22 cellular contexts compared by ENCODE assay signal in genomic region chr1:108960719-108961118, GRCh38. TPM values are rescaled to one million over a fixed set of nuclear protein-coding genes. Genes with fewer than 3 reads are reported as not detected.
DNase-seq lines count a peak whose midpoint lies in the region; ATAC-seq and TF ChIP-seq lines count a peak whose summit lies in the region.
"Had no signal": no experiment of that assay in that cellular context is flagged by ENCODE, and none has a peak within 500 bp of the region (broad histone marks: within the 10 kb centered on the region; RNA-seq: fewer than 3 reads in every experiment).

No MANE protein-coding gene starts in this region.

- H3K4me1 Mint-ChIP-seq in activated naive CD8-positive, alpha-beta T cell (ENCODE audit: low read depth), result peaks cover 53% of the 10 kb centered on the region
- H3K4me1 Mint-ChIP-seq in activated naive CD8-positive, alpha-beta T cell treated with anti-CD3 and anti-CD28 coated beads for 36 hours, result peaks cover 46% of the 10 kb centered on the region
- H3K4me1 Mint-ChIP-seq in activated B cell treated with CpG ODN at 0.5 μM for 24 hours (peaks cover 42% of the 10 kb centered on the region), neural crest cell (peaks cover 32% of the 10 kb centered on the region)

- no peak overlapping the region for H3K27ac ChIP-seq in HEK293 (ENCODE audit: extremely low read depth, low read depth, low read length)
- H3K27ac ChIP-seq: Peyer's patch, SJCRH30 had no signal

- no peaks in the 10 kb centered on the region for H3K9me3 ChIP-seq in HEK293 (ENCODE audit: control insufficient read depth, insufficient read depth, low read depth, low read length)
- H3K9me3 ChIP-seq: Peyer's patch, SJCRH30 had no signal

- peaks cover 3 to 25% of the 10 kb centered on the region in 2 experiments; a peak in 2 of 3 replicates for H3K36me3 ChIP-seq in HEK293 (ENCODE audit: control insufficient read depth in 2 of 2, insufficient read depth in 1 of 2, low read length in 2 of 2)
- H3K36me3 ChIP-seq: SJCRH30 had no signal

- H3K4me3 Mint-ChIP-seq in activated naive CD8-positive, alpha-beta T cell, result peak overlapping the region; percentile 18
- no peak overlapping the region for H3K4me3 Mint-ChIP-seq in activated naive CD8-positive, alpha-beta T cell treated with anti-CD3 and anti-CD28 coated beads for 36 hours
- peak overlapping the region; percentile 36 for H3K4me3 Mint-ChIP-seq in activated B cell treated with CpG ODN at 0.5 μM for 24 hours
- H3K4me3 Mint-ChIP-seq in neural crest cell, result peak overlapping the region; percentile 35
- H3K4me3 Mint-ChIP-seq: HFFc6 had no signal

- ATAC-seq in activated B cell treated with CpG ODN at 0.5 μM for 24 hours (ENCODE audit: low read depth) (no peak), GM18907 (IDR thresholded peaks at IDR 0.05; ENCODE audit: unreplicated experiment) (no peak)

- H3K36me3 Mint-ChIP-seq in activated naive CD8-positive, alpha-beta T cell, result peaks cover 18% of the 10 kb centered on the region
- peaks cover 31% of the 10 kb centered on the region for H3K36me3 Mint-ChIP-seq in activated naive CD8-positive, alpha-beta T cell treated with anti-CD3 and anti-CD28 coated beads for 36 hours
- H3K36me3 Mint-ChIP-seq in activated B cell treated with CpG ODN at 0.5 μM for 24 hours (ENCODE audit: low read depth) (peaks cover 30% of the 10 kb centered on the region), neural crest cell (ENCODE audit: low read depth) (peaks cover 6% of the 10 kb centered on the region)

- POLR2A ChIA-PET in HEK293 (lab: Yijun Ruan, JAX), result interaction anchor here (0.9 kb wide), 1 partner anchor 82 kb away, joined by 3 read pairs; the partner anchor contains the start of gene WDR47
- POLR2A ChIA-PET in activated B cell treated with CpG ODN at 0.5 μM for 24 hours (lab: Charles Lee), result interaction anchor here (0.5 to 3.1 kb wide), 3 partner anchors 77 to 300 kb away, joined by 3 to 40 read pairs (median 4); partner anchors contain the start of gene HENMT1

- intact Hi-C loops in activated B cell treated with CpG ODN at 0.5 μM for 24 hours (cut with micrococcal nuclease), result loop anchor here (5.0 kb wide), 1 partner anchor 1377 kb away; the partner anchor contains the start of gene RBM15

- no peak overlapping the region for H3K4me3 ChIP-seq in HEK293 (ENCODE audit: low read depth, low read length)
- H3K4me3 ChIP-seq: Peyer's patch, SJCRH30 had no signal

- CTCF ChIA-PET in HEK293 (lab: Yijun Ruan, JAX) (no interaction called here), activated B cell treated with CpG ODN at 0.5 μM for 24 hours (lab: Charles Lee) (no interaction called here)

- H3K4me1 ChIP-seq in HEK293 (ENCODE audit: control insufficient read depth, insufficient read depth, low read length), result no peaks in the 10 kb centered on the region

- no peaks in the 10 kb centered on the region for H3K9me3 Mint-ChIP-seq in activated naive CD8-positive, alpha-beta T cell (ENCODE audit: low read depth)
- no peaks in the 10 kb centered on the region for H3K9me3 Mint-ChIP-seq in activated naive CD8-positive, alpha-beta T cell treated with anti-CD3 and anti-CD28 coated beads for 36 hours
- H3K9me3 Mint-ChIP-seq in activated B cell treated with CpG ODN at 0.5 μM for 24 hours (no peaks in the 10 kb centered on the region), neural crest cell (no peaks in the 10 kb centered on the region)
- H3K9me3 Mint-ChIP-seq: HFFc6 had no signal

- H3K27me3 Mint-ChIP-seq in activated naive CD8-positive, alpha-beta T cell, result peaks cover 2% of the 10 kb centered on the region
- no peaks in the 10 kb centered on the region for H3K27me3 Mint-ChIP-seq in activated naive CD8-positive, alpha-beta T cell treated with anti-CD3 and anti-CD28 coated beads for 36 hours
- H3K27me3 Mint-ChIP-seq in activated B cell treated with CpG ODN at 0.5 μM for 24 hours (no peaks in the 10 kb centered on the region), neural crest cell (ENCODE audit: low read depth) (no peaks in the 10 kb centered on the region)

- H3K27ac Mint-ChIP-seq in activated naive CD8-positive, alpha-beta T cell, result no peak overlapping the region
- no peak overlapping the region for H3K27ac Mint-ChIP-seq in activated naive CD8-positive, alpha-beta T cell treated with anti-CD3 and anti-CD28 coated beads for 36 hours
- H3K27ac Mint-ChIP-seq in activated B cell treated with CpG ODN at 0.5 μM for 24 hours (no peak overlapping the region), neural crest cell (ENCODE audit: unreplicated experiment) (peak overlapping the region; percentile 76)
- H3K27ac Mint-ChIP-seq: HFFc6 had no signal

- DNase-seq in activated naive CD8-positive, alpha-beta T cell treated with anti-CD3 and anti-CD28 coated beads for 36 hours, result no peak
- DNase-seq in activated B cell treated with CpG ODN at 0.5 μM for 24 hours (no peak), neural crest cell (ENCODE audit: low read depth, low spot score) (no peak), DMS153 treated with DMSO at 0.1 percent for 48 hours (lab: John Stamatoyannopoulos, UW; ENCODE audit: unreplicated experiment) (no peak), H4 (ENCODE audit: low spot score) (no peak)
- DNase-seq: 8988T, C1 segment of cervical spinal cord, DMS79, H7, HFFc6, KG1, NCI-H1092 treated with DMSO at 0.1 percent for 48 hours, NCI-H146, NCI-H2029 treated with DMSO at 0.1 percent for 48 hours, NCI-H226, NCI-H510A treated with DMSO at 0.1 percent for 48 hours, NCI-H748 treated with DMSO at 0.1 percent for 48 hours, Peyer's patch, SJCRH30 had no signal

- TF ChIP-seq CTCF in HEK293 (tag by site-specific recombination; IDR thresholded peaks at IDR 0.05) (no peak), activated B cell treated with CpG ODN at 0.5 μM for 24 hours (IDR thresholded peaks at IDR 0.05) (no peak), neural crest cell (conservative IDR thresholded peaks at IDR 0.05) (no peak)

TF ChIP-seq in HEK293, 187 proteins besides CTCF, POLR2A, EP300 and RAD21:
- TF ChIP-seq ZNF121 (tag by site-specific recombination; IDR thresholded peaks at IDR 0.05) (peak; percentile 74; the same call in 1 of the 2 replicates), ZNF624 (tag by site-specific recombination; IDR thresholded peaks at IDR 0.05) (no peak)

RNA-seq across cellular contexts. Expression of gene CLCC1, which starts 2.6 kb away (rescaled TPM):
- 10 to 100 TPM; 15.8 to 17.5 TPM for total RNA-seq in activated naive CD8-positive, alpha-beta T cell treated with anti-CD3 and anti-CD28 coated beads for 36 hours
- total RNA-seq in activated B cell treated with CpG ODN at 0.5 μM for 24 hours (19.5 and 28.3 TPM in 2 replicates), neural crest cell (42.7 and 43.3 TPM in 2 replicates)
- 25.4 and 29.5 TPM in 2 replicates for total RNA-seq in H4 (2014; rRNA removed; shearing (Covaris generic))
